16 cellular contexts compared by ENCODE assay signal in genomic region chr2:46171996-46172546, GRCh38.
A peak's percentile ranks its signal among the peaks of the same experiment; 100 is the strongest.
DNase-seq lines count a peak whose midpoint lies in the region; ATAC-seq, FAIRE-seq and TF ChIP-seq lines count a peak whose summit lies in the region.
"Had no signal": no experiment of that assay in that cellular context is flagged by ENCODE, and none has a peak within 500 bp of the region (broad histone marks: within the 10 kb centered on the region; RNA-seq: fewer than 3 reads in every experiment).

No MANE protein-coding gene starts in this region.

- H3K9me3 Mint-ChIP-seq in astrocyte (ENCODE audit: unreplicated experiment): peaks cover 7% of the 10 kb centered on the region
- no peaks in the 10 kb centered on the region for H3K9me3 Mint-ChIP-seq in activated CD8-positive, alpha-beta memory T cell treated with anti-CD3 and anti-CD28 coated beads, Interleukin-2, amount 10 ng/mL, durations not matched to agents 7 days and 5 days (ENCODE audit: low read depth)
- no peaks in the 10 kb centered on the region for H3K9me3 Mint-ChIP-seq in naive thymus-derived CD8-positive, alpha-beta T cell
- H3K9me3 Mint-ChIP-seq: stimulated activated memory B cell treated with anti-CD40 and anti-IgM and Interleukin-4, amounts not matched to agents 10 μg/mL and 1 μg/mL and 100 μg/mL, for 72 hours had no signal

- H3K36me3 Mint-ChIP-seq in astrocyte (ENCODE audit: low read depth, unreplicated experiment): peaks cover 6% of the 10 kb centered on the region
- H3K36me3 Mint-ChIP-seq in activated CD8-positive, alpha-beta memory T cell treated with anti-CD3 and anti-CD28 coated beads, Interleukin-2, amount 10 ng/mL, durations not matched to agents 7 days and 5 days: peaks cover 6% of the 10 kb centered on the region
- H3K36me3 Mint-ChIP-seq in naive thymus-derived CD8-positive, alpha-beta T cell: no peaks in the 10 kb centered on the region

- no peak overlapping the region for H2AFZ ChIP-seq in astrocyte (ENCODE audit: low read depth, low read length)
- H2AFZ ChIP-seq: parathyroid adenoma had no signal

- H4K20me1 ChIP-seq in astrocyte (ENCODE audit: insufficient read depth, low read length): no peaks in the 10 kb centered on the region

- H3K27me3 Mint-ChIP-seq in astrocyte (ENCODE audit: low read depth, unreplicated experiment): peaks cover 7% of the 10 kb centered on the region
- H3K27me3 Mint-ChIP-seq in activated CD8-positive, alpha-beta memory T cell treated with anti-CD3 and anti-CD28 coated beads, Interleukin-2, amount 10 ng/mL, durations not matched to agents 7 days and 5 days: no peaks in the 10 kb centered on the region
- H3K27me3 Mint-ChIP-seq in naive thymus-derived CD8-positive, alpha-beta T cell: no peaks in the 10 kb centered on the region
- H3K27me3 Mint-ChIP-seq: stimulated activated memory B cell treated with anti-CD40 and anti-IgM and Interleukin-4, amounts not matched to agents 10 μg/mL and 1 μg/mL and 100 μg/mL, for 72 hours had no signal

- H3K79me2 ChIP-seq in astrocyte (ENCODE audit: insufficient read depth, low read length): no peaks in the 10 kb centered on the region

- H3K9ac ChIP-seq in astrocyte (ENCODE audit: low read length): no peak overlapping the region
- no peak overlapping the region for H3K9ac ChIP-seq in kidney (ENCODE audit: low read length in 2 of 2)
- H3K9ac ChIP-seq: BLaER1 treated with 17β-estradiol and CSF1 and Interleukin-3, amounts not matched to agents 10 nM and 100 nM; parathyroid adenoma had no signal

- no peaks in the 10 kb centered on the region for H3K9me3 ChIP-seq in astrocyte (ENCODE audit: insufficient read depth, low read depth, low read length)
- no peaks in the 10 kb centered on the region for H3K9me3 ChIP-seq in kidney (ENCODE audit: control insufficient read depth in 1 of 2, low read length in 2 of 2)
- H3K9me3 ChIP-seq: BLaER1 treated with 17β-estradiol and CSF1 and Interleukin-3, amounts not matched to agents 10 nM and 100 nM; heart left ventricle; MG63 had no signal

- DNase-seq in AG10803 (ENCODE audit: low read depth) (no peak), HPDE6-E6E7 (ENCODE audit: extremely low spot score) (peak; percentile 63), astrocyte (ENCODE audit: low read depth) (no peak), kidney (peak; percentile 26), head of caudate nucleus (no peak)
- no peak for DNase-seq in activated naive CD4-positive, alpha-beta T cell treated with Interleukin-2 at 50 U/mL for 16 hours
- DNase-seq in activated CD8-positive, alpha-beta memory T cell treated with anti-CD3 and anti-CD28 coated beads, Interleukin-2, amount 10 ng/mL, durations not matched to agents 7 days and 5 days: no peak
- DNase-seq in naive thymus-derived CD8-positive, alpha-beta T cell: no peak
- DNase-seq: activated CD8-positive, alpha-beta memory T cell treated with anti-CD3 and anti-CD28 coated beads, Interleukin-2, amount 50 U/mL, for 48 hours; heart left ventricle; SHP77 treated with DMSO at 0.1 percent for 48 hours; stimulated activated CD4-positive, alpha-beta T cell treated with anti-CD3 and anti-CD28 coated beads, Interleukin-1b, Interleukin-23, amount 100 ng/mL, for 48 hours had no signal

- H3K4me1 ChIP-seq in astrocyte (ENCODE audit: insufficient read depth, low read length) (peaks cover 23% of the 10 kb centered on the region), kidney (ENCODE audit: control insufficient read depth in 1 of 2, insufficient read depth in 1 of 2, low read depth in 1 of 2, low read length in 2 of 2) (no peaks in the 10 kb centered on the region)

- H3K36me3 ChIP-seq in astrocyte (ENCODE audit: insufficient read depth, low read length): no peaks in the 10 kb centered on the region
- H3K36me3 ChIP-seq in kidney (ENCODE audit: control insufficient read depth in 1 of 2, insufficient read depth in 2 of 2, low read length in 2 of 2): no peaks in the 10 kb centered on the region
- H3K36me3 ChIP-seq: heart left ventricle had no signal

- H3K4me2 ChIP-seq in astrocyte (ENCODE audit: low read length): peak overlapping the region; percentile 58
- H3K4me2 ChIP-seq: BLaER1 treated with 17β-estradiol and CSF1 and Interleukin-3, amounts not matched to agents 10 nM and 100 nM had no signal

- CTCF ChIA-PET in activated CD8-positive, alpha-beta memory T cell treated with anti-CD3 and anti-CD28 coated beads, Interleukin-2, amount 10 ng/mL, durations not matched to agents 7 days and 5 days (lab: Charles Lee): no interaction called here

- no peak overlapping the region for H3K27ac Mint-ChIP-seq in astrocyte (ENCODE audit: unreplicated experiment)
- H3K27ac Mint-ChIP-seq in activated CD8-positive, alpha-beta memory T cell treated with anti-CD3 and anti-CD28 coated beads, Interleukin-2, amount 10 ng/mL, durations not matched to agents 7 days and 5 days: no peak overlapping the region
- no peak overlapping the region for H3K27ac Mint-ChIP-seq in naive thymus-derived CD8-positive, alpha-beta T cell
- H3K27ac Mint-ChIP-seq: stimulated activated memory B cell treated with anti-CD40 and anti-IgM and Interleukin-4, amounts not matched to agents 10 μg/mL and 1 μg/mL and 100 μg/mL, for 72 hours had no signal

- no peak for FAIRE-seq in astrocyte (lab: Jason Lieb, UNC)
- no peak for FAIRE-seq in kidney (lab: Jason Lieb, UNC)

- H3K27me3 ChIP-seq in astrocyte (ENCODE audit: insufficient read depth, low read length): no peaks in the 10 kb centered on the region
- H3K27me3 ChIP-seq: BLaER1 treated with 17β-estradiol and CSF1 and Interleukin-3, amounts not matched to agents 10 nM and 100 nM; heart left ventricle; MG63 had no signal

- no peak overlapping the region for H3K4me3 Mint-ChIP-seq in astrocyte (ENCODE audit: unreplicated experiment)
- no peak overlapping the region for H3K4me3 Mint-ChIP-seq in activated CD8-positive, alpha-beta memory T cell treated with anti-CD3 and anti-CD28 coated beads, Interleukin-2, amount 10 ng/mL, durations not matched to agents 7 days and 5 days
- no peak overlapping the region for H3K4me3 Mint-ChIP-seq in naive thymus-derived CD8-positive, alpha-beta T cell
- H3K4me3 Mint-ChIP-seq: stimulated activated memory B cell treated with anti-CD40 and anti-IgM and Interleukin-4, amounts not matched to agents 10 μg/mL and 1 μg/mL and 100 μg/mL, for 72 hours had no signal

- no peak for ATAC-seq in activated CD8-positive, alpha-beta memory T cell treated with anti-CD3 and anti-CD28 coated beads, Interleukin-2, amount 10 ng/mL, durations not matched to agents 7 days and 5 days
- no peak for ATAC-seq in naive thymus-derived CD8-positive, alpha-beta T cell
- ATAC-seq: stimulated activated memory B cell treated with anti-CD40 and anti-IgM and Interleukin-4, amounts not matched to agents 10 μg/mL and 1 μg/mL and 100 μg/mL, for 72 hours had no signal

- peaks cover 38% of the 10 kb centered on the region for H3K4me1 Mint-ChIP-seq in astrocyte (ENCODE audit: low read depth, unreplicated experiment)
- peaks cover 16% of the 10 kb centered on the region for H3K4me1 Mint-ChIP-seq in activated CD8-positive, alpha-beta memory T cell treated with anti-CD3 and anti-CD28 coated beads, Interleukin-2, amount 10 ng/mL, durations not matched to agents 7 days and 5 days
- H3K4me1 Mint-ChIP-seq in naive thymus-derived CD8-positive, alpha-beta T cell: no peaks in the 10 kb centered on the region
- H3K4me1 Mint-ChIP-seq: stimulated activated memory B cell treated with anti-CD40 and anti-IgM and Interleukin-4, amounts not matched to agents 10 μg/mL and 1 μg/mL and 100 μg/mL, for 72 hours had no signal

- H3K4me3 ChIP-seq in AG10803 (ENCODE audit: low read length) (no peak overlapping the region), astrocyte (ENCODE audit: insufficient read depth, low read depth, low read length) (no peak overlapping the region), kidney (ENCODE audit: low read length in 2 of 2) (no peak overlapping the region)
- H3K4me3 ChIP-seq: BLaER1 treated with 17β-estradiol and CSF1 and Interleukin-3, amounts not matched to agents 10 nM and 100 nM; heart left ventricle; MG63 had no signal

- 0 out of 2 replicates have a peak, but pooled peaks have one; percentile 4 for TF ChIP-seq CTCF in AG10803 (conservative IDR thresholded peaks at IDR 0.05; ENCODE audit: low read length)
- no peak for TF ChIP-seq CTCF in astrocyte (IDR thresholded peaks at IDR 0.05; ENCODE audit: insufficient read depth, low read depth, low read length)
- no peak for TF ChIP-seq CTCF in kidney (IDR thresholded peaks at IDR 0.05; ENCODE audit: borderline replicate concordance, extremely low read depth, insufficient read depth)

- intact Hi-C loops in kidney (cut with DNase I) (no loop called here), head of caudate nucleus (cut with DNase I) (no loop called here)

- POLR2A ChIA-PET in naive thymus-derived CD8-positive, alpha-beta T cell (lab: Charles Lee): interaction anchor here (0.5 kb wide), 1 partner anchor 284 kb away, joined by 3 read pairs; no protein-coding TSS in a partner anchor

- peak overlapping the region; percentile 43 for H3K27ac ChIP-seq in astrocyte (ENCODE audit: low read depth, low read length)
- H3K27ac ChIP-seq in kidney (ENCODE audit: low read depth in 2 of 2, low read length in 2 of 2): no peak overlapping the region
- H3K27ac ChIP-seq: BLaER1 treated with 17β-estradiol and CSF1 and Interleukin-3, amounts not matched to agents 10 nM and 100 nM; parathyroid adenoma had no signal

Comparison
In these comparisons a context has a peak if more than half of its experiments do, and no peak if none do; other contexts are left out.
1. DNase-seq: peak in HPDE6-E6E7 (single experiment) and kidney (single experiment); none in AG10803 (single experiment), astrocyte (single experiment), activated naive CD4-positive, alpha-beta T cell treated with Interleukin-2 at 50 U/mL for 16 hours (single experiment), activated CD8-positive, alpha-beta memory T cell treated with anti-CD3 and anti-CD28 coated beads, Interleukin-2, amount 10 ng/mL, durations not matched to agents 7 days and 5 days (single experiment), naive thymus-derived CD8-positive, alpha-beta T cell (0 of 10) and head of caudate nucleus (0 of 42).